In the genomic region with DNA sequence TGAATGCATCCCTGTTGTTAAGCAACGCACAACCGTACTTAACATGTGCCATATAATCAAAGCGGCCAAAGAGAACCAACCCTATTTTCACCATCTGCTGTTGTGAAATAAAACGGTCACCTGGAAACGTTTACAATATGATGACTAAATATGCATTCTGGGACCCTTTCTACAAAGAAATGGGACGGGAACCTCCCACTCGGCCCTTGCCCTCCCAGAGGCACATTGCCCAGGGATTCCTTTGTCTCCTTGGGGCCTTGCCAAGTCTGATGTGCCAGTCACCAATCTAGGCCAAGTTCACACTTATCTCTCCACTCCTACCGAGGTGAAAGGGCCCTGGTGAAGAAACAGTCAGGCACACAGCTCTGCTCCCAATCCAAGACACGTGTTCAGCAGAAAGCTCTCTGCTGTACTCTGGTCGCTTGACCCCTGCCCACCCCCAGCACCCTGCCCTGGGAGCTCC, we compare ENCODE assay signal across 20 cellular contexts.
A peak's percentile ranks its signal among the peaks of the same experiment; 100 is the strongest.
DNase-seq lines count a peak whose midpoint lies in the region; ATAC-seq, FAIRE-seq and TF ChIP-seq lines count a peak whose summit lies in the region.
"Had no signal": no experiment of that assay in that cellular context is flagged by ENCODE, and none has a peak within 500 bp of the region (broad histone marks: within the 10 kb centered on the region; RNA-seq: fewer than 3 reads in every experiment).

No MANE protein-coding gene starts in this region.

- no peaks in the 10 kb centered on the region for H4K20me1 ChIP-seq in hepatocyte (ENCODE audit: insufficient read depth, poor library complexity, severe bottlenecking)

- H3K9me3 ChIP-seq in small intestine (ENCODE audit: control insufficient read depth, low read depth) (no peaks in the 10 kb centered on the region), hepatocyte (ENCODE audit: low read depth) (no peaks in the 10 kb centered on the region)
- H3K9me3 ChIP-seq: A549 had no signal

- no peaks in the 10 kb centered on the region for H3K36me3 ChIP-seq in small intestine (ENCODE audit: control insufficient read depth in 2 of 2, insufficient read depth in 2 of 2, low read length in 2 of 2)
- no peaks in the 10 kb centered on the region for H3K36me3 ChIP-seq in H7 (replicated peaks; ENCODE audit: control insufficient read depth, insufficient read depth, low read length)
- no peaks in the 10 kb centered on the region for H3K36me3 ChIP-seq in hepatocyte (replicated peaks; ENCODE audit: insufficient read depth, low read depth)
- H3K36me3 ChIP-seq: SJSA1 had no signal

- peaks cover 32% of the 10 kb centered on the region for H3K4me1 Mint-ChIP-seq in activated CD4-positive, alpha-beta T cell treated with anti-CD3 and anti-CD28 coated beads, Interleukin-2, amount 10 ng/mL, durations not matched to agents 24 days and 14 days
- H3K4me1 Mint-ChIP-seq: CD4-positive, CD25-positive, alpha-beta regulatory T cell had no signal

- H3K79me2 ChIP-seq in hepatocyte = no peaks in the 10 kb centered on the region

- WGBS in small intestine, 3 donors = 11 to 61% (median 28%) methylated on average over 10 of the region's 10 CpGs
- WGBS in hepatocyte (ENCODE audit: low lambda C conversion rate, missing lambda C conversion rate) = 80% methylated on average over 10 of the region's 10 CpGs

- DNase-seq in activated CD4-positive, alpha-beta T cell treated with anti-CD3 and anti-CD28 coated beads, Interleukin-2, amount 10 ng/mL, durations not matched to agents 24 days and 14 days = no peak
- no peak for DNase-seq in activated CD4-positive, alpha-beta T cell treated with anti-CD3 and anti-CD28 coated beads for 1 hour
- peak; percentile 18 for DNase-seq in NCI-H748 treated with DMSO at 0.1 percent for 48 hours (lab: John Stamatoyannopoulos, UW)
- peak; percentile 39 for DNase-seq in fibroblast of pulmonary artery (ENCODE audit: low read depth)
- DNase-seq in small intestine = peak; percentile 99
- no peak for DNase-seq in H7
- no peak for DNase-seq in hepatocyte (ENCODE audit: low spot score)
- DNase-seq: activated CD4-positive, alpha-beta T cell treated with anti-CD3 and anti-CD28 coated beads for 48 hours; activated naive CD4-positive, alpha-beta T cell treated with anti-CD3 and anti-CD28 coated beads for 36 hours; CD4-positive, CD25-positive, alpha-beta regulatory T cell; DND-41; kidney glomerular epithelial cell; NCI-H1105 treated with DMSO at 0.1 percent for 48 hours; NCI-H2171 had no signal

- no peaks in the 10 kb centered on the region for H3K27me3 Mint-ChIP-seq in activated CD4-positive, alpha-beta T cell treated with anti-CD3 and anti-CD28 coated beads, Interleukin-2, amount 10 ng/mL, durations not matched to agents 24 days and 14 days
- H3K27me3 Mint-ChIP-seq: CD4-positive, CD25-positive, alpha-beta regulatory T cell; stimulated activated naive CD8-positive, alpha-beta T cell treated with anti-CD3 and anti-CD28 coated beads, Interleukin-15, Interleukin-2, amounts not matched to agents 100 ng/mL and 50 ng/mL, for 24 hours had no signal

- H3K36me3 Mint-ChIP-seq in activated CD4-positive, alpha-beta T cell treated with anti-CD3 and anti-CD28 coated beads, Interleukin-2, amount 10 ng/mL, durations not matched to agents 24 days and 14 days (ENCODE audit: low read depth) = peaks cover 6% of the 10 kb centered on the region
- H3K36me3 Mint-ChIP-seq: CD4-positive, CD25-positive, alpha-beta regulatory T cell had no signal

- FAIRE-seq in small intestine (lab: Jason Lieb, UNC) = no peak
- FAIRE-seq: A549, K562, urothelium cell line had no signal

- peaks cover 3 to 6% of the 10 kb centered on the region in 2 donors for H3K4me1 ChIP-seq in small intestine (ENCODE audit: control insufficient read depth in 2 of 2, insufficient read depth in 1 of 2, low read depth in 1 of 2, low read length in 1 of 2)
- peaks cover 12% of the 10 kb centered on the region for H3K4me1 ChIP-seq in hepatocyte (ENCODE audit: insufficient read depth)
- H3K4me1 ChIP-seq: A549, SJSA1 had no signal

- H3K9me2 ChIP-seq in hepatocyte (replicated peaks; ENCODE audit: insufficient read depth) = no peaks in the 10 kb centered on the region

- ATAC-seq in GM18909 (IDR thresholded peaks at IDR 0.05; ENCODE audit: poor library complexity, unreplicated experiment) = no peak
- ATAC-seq: A549, K562 had no signal

- intact Hi-C loops in activated CD4-positive, alpha-beta T cell treated with anti-CD3 and anti-CD28 coated beads, Interleukin-2, amount 10 ng/mL, durations not matched to agents 24 days and 14 days (cut with micrococcal nuclease) = no loop called here

- H3K4me2 ChIP-seq in hepatocyte = no peak overlapping the region
- H3K4me2 ChIP-seq: A549 had no signal

- H3K27ac ChIP-seq in small intestine (ENCODE audit: low read depth in 1 of 2, low read length in 1 of 2) (peak overlapping the region; percentile 38 to 80), hepatocyte (no peak overlapping the region)
- H3K27ac ChIP-seq: A549, SJSA1 had no signal

- H2AFZ ChIP-seq in hepatocyte = no peak overlapping the region

- H3K9me3 Mint-ChIP-seq in activated CD4-positive, alpha-beta T cell treated with anti-CD3 and anti-CD28 coated beads, Interleukin-2, amount 10 ng/mL, durations not matched to agents 24 days and 14 days = peaks cover 17% of the 10 kb centered on the region
- H3K9me3 Mint-ChIP-seq: activated naive CD4-positive, alpha-beta T cell treated with anti-CD3 and anti-CD28 coated beads for 36 hours; CD4-positive, CD25-positive, alpha-beta regulatory T cell had no signal

- peak overlapping the region; percentile 64 for H3K27ac Mint-ChIP-seq in activated CD4-positive, alpha-beta T cell treated with anti-CD3 and anti-CD28 coated beads, Interleukin-2, amount 10 ng/mL, durations not matched to agents 24 days and 14 days
- H3K27ac Mint-ChIP-seq: activated naive CD4-positive, alpha-beta T cell treated with anti-CD3 and anti-CD28 coated beads for 36 hours; CD4-positive, CD25-positive, alpha-beta regulatory T cell; stimulated activated naive CD8-positive, alpha-beta T cell treated with anti-CD3 and anti-CD28 coated beads, Interleukin-15, Interleukin-2, amounts not matched to agents 100 ng/mL and 50 ng/mL, for 24 hours had no signal

- H3K4me3 Mint-ChIP-seq in activated CD4-positive, alpha-beta T cell treated with anti-CD3 and anti-CD28 coated beads, Interleukin-2, amount 10 ng/mL, durations not matched to agents 24 days and 14 days = no peak overlapping the region
- H3K4me3 Mint-ChIP-seq: activated naive CD4-positive, alpha-beta T cell treated with anti-CD3 and anti-CD28 coated beads for 36 hours; CD4-positive, CD25-positive, alpha-beta regulatory T cell; stimulated activated naive CD8-positive, alpha-beta T cell treated with anti-CD3 and anti-CD28 coated beads, Interleukin-15, Interleukin-2, amounts not matched to agents 100 ng/mL and 50 ng/mL, for 24 hours had no signal

- H3K27me3 ChIP-seq in small intestine (ENCODE audit: control insufficient read depth in 2 of 2, insufficient read depth in 2 of 2, low read length in 2 of 2) = no peaks in the 10 kb centered on the region
- H3K27me3 ChIP-seq in H7 (ENCODE audit: control insufficient read depth, insufficient read depth, low read length) = no peaks in the 10 kb centered on the region
- no peaks in the 10 kb centered on the region for H3K27me3 ChIP-seq in hepatocyte
- H3K27me3 ChIP-seq: SJSA1 had no signal

- H3K4me3 ChIP-seq in fibroblast of pulmonary artery (replicated peaks; ENCODE audit: low read depth, low read length) (no peak overlapping the region), small intestine (ENCODE audit: low read depth in 1 of 2, low read length in 2 of 2) (no peak overlapping the region), H7 (ENCODE audit: insufficient read depth, low read depth, low read length) (no peak overlapping the region), hepatocyte (no peak overlapping the region)
- H3K4me3 ChIP-seq: A549, K562, SJSA1 had no signal

- TF ChIP-seq CTCF in fibroblast of pulmonary artery (IDR thresholded peaks at IDR 0.05; ENCODE audit: low read length, missing control alignments) (no peak), hepatocyte (IDR thresholded peaks at IDR 0.05; ENCODE audit: poor library complexity) (no peak)

Comparison
In these comparisons a context has a peak if more than half of its experiments do, and no peak if none do; other contexts are left out.
1. DNase-seq: peak in NCI-H748 treated with DMSO at 0.1 percent for 48 hours (single experiment), fibroblast of pulmonary artery (single experiment) and small intestine (single experiment); none in activated CD4-positive, alpha-beta T cell treated with anti-CD3 and anti-CD28 coated beads, Interleukin-2, amount 10 ng/mL, durations not matched to agents 24 days and 14 days (single experiment), activated CD4-positive, alpha-beta T cell treated with anti-CD3 and anti-CD28 coated beads for 1 hour (single experiment), H7 (single experiment) and hepatocyte (single experiment).